In the genomic region with DNA sequence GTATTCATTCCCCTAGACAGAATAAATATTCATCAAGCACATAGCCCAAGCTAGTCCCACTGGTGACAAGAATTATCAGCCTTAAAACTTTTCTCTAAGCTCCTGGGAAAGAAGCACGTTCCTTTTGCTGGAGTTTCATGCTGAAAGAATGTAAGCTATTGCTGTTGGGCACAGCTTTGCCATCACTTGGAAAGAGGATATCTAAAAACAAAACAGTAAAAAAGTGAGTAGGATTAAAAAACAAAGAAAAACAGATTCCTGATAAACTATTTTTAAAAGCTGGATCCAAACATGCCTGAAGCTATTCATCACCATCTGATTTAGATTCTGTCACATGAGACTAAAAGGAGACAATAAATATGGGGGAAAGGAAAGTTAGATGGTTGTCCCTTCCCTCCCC, we compare ENCODE assay signal across 1 cellular context.
TF ChIP-seq lines count a peak whose summit lies in the region.

No MANE protein-coding gene starts in this region.

TF ChIP-seq in SK-N-SH treated with all-trans-retinoic acid at 6 μM for 48 hours, 23 proteins besides CTCF, POLR2A, EP300 and RAD21 (continued from another document):
- TF ChIP-seq ZNF565 (CRISPR knock-in tag; conservative IDR thresholded peaks at IDR 0.05; ENCODE audit: low read depth) (no peak), OSR1 (CRISPR knock-in tag; IDR thresholded peaks at IDR 0.05) (no peak), TCF4 (CRISPR knock-in tag; IDR thresholded peaks at IDR 0.05; ENCODE audit: borderline replicate concordance) (no peak)
